Comparison of ENCODE assay signal across 1 cellular context in genomic region chr17:2392252-2393183, GRCh38.
TF ChIP-seq lines count a peak whose summit lies in the region.

No MANE protein-coding gene starts in this region.

TF ChIP-seq in HEK293, 187 proteins besides CTCF, POLR2A, EP300 and RAD21 (continued from another document and continues in another):
- TF ChIP-seq ZBTB11 (tag by site-specific recombination; conservative IDR thresholded peaks at IDR 0.05; ENCODE audit: low read depth) (no peak), ZNF529 (tag by site-specific recombination; IDR thresholded peaks at IDR 0.05; ENCODE audit: insufficient replicate concordance) (no peak), ZNF623 (tag by site-specific recombination; IDR thresholded peaks at IDR 0.05) (no peak), ELK4 (IDR thresholded peaks at IDR 0.05; ENCODE audit: borderline replicate concordance, low read depth, low read length) (peak; percentile 66; the same call in 1 of the 2 replicates), ZNF707 (tag by site-specific recombination; IDR thresholded peaks at IDR 0.05) (no peak), ZNF624 (tag by site-specific recombination; IDR thresholded peaks at IDR 0.05) (no peak), SP7 (tag by site-specific recombination; IDR thresholded peaks at IDR 0.05) (peak; percentile 17; the same call in 1 of the 2 replicates), ZNF174 (tag by site-specific recombination; IDR thresholded peaks at IDR 0.05) (no peak), ATF2 (tag by site-specific recombination; IDR thresholded peaks at IDR 0.05; ENCODE audit: low read depth) (no peak), ZNF549 (tag by site-specific recombination; IDR thresholded peaks at IDR 0.05) (no peak), IKZF3 (tag by site-specific recombination; IDR thresholded peaks at IDR 0.05) (peak; percentile 90), ZNF600 (tag by site-specific recombination; IDR thresholded peaks at IDR 0.05) (no peak), TCF7L2 (IDR thresholded peaks at IDR 0.05; ENCODE audit: borderline replicate concordance, low read depth, low read length) (no peak), ZBTB21 (tag by site-specific recombination; IDR thresholded peaks at IDR 0.05) (no peak), ZNF2 (tag by site-specific recombination; IDR thresholded peaks at IDR 0.05) (no peak), PRDM2 (tag by site-specific recombination; IDR thresholded peaks at IDR 0.05; ENCODE audit: borderline replicate concordance) (no peak), BCL11A (tag by site-specific recombination; IDR thresholded peaks at IDR 0.05; ENCODE audit: low read depth) (peak; percentile 74), ZNF311 (tag by site-specific recombination; IDR thresholded peaks at IDR 0.05; ENCODE audit: borderline replicate concordance) (no peak), ZNF202 (tag by site-specific recombination; IDR thresholded peaks at IDR 0.05; ENCODE audit: borderline replicate concordance) (no peak), YY1 (tag by site-specific recombination; IDR thresholded peaks at IDR 0.05) (no peak), ZNF23 (tag by site-specific recombination; IDR thresholded peaks at IDR 0.05; ENCODE audit: borderline replicate concordance) (no peak), HOXC10 (CRISPR knock-in tag; IDR thresholded peaks at IDR 0.05) (no peak), ZSCAN30 (tag by site-specific recombination; IDR thresholded peaks at IDR 0.05) (no peak), ZNF830 (tag by site-specific recombination; IDR thresholded peaks at IDR 0.05; ENCODE audit: low read depth) (no peak), ZNF423 (tag by site-specific recombination; IDR thresholded peaks at IDR 0.05) (peak; percentile 52; the same call in 1 of the 2 replicates), EGR2 (tag by site-specific recombination; IDR thresholded peaks at IDR 0.05; ENCODE audit: low read depth) (peak; percentile 70; the same call in 1 of the 2 replicates), HOXD13 (CRISPR knock-in tag; IDR thresholded peaks at IDR 0.05; ENCODE audit: borderline replicate concordance) (no peak), ZNF324 (tag by site-specific recombination; IDR thresholded peaks at IDR 0.05) (no peak), ZNF677 (tag by site-specific recombination; IDR thresholded peaks at IDR 0.05) (no peak), KLF17 (tag by site-specific recombination; IDR thresholded peaks at IDR 0.05) (no peak), HIC1 (tag by site-specific recombination; IDR thresholded peaks at IDR 0.05) (peak; percentile 62; the same call in 1 of the 2 replicates), ZIC2 (tag by site-specific recombination; IDR thresholded peaks at IDR 0.05) (no peak; the same call in 1 of the 2 replicates), ZNF660 (tag by site-specific recombination; IDR thresholded peaks at IDR 0.05) (no peak; the same call in 1 of the 2 replicates), ZNF76 (tag by site-specific recombination; IDR thresholded peaks at IDR 0.05; ENCODE audit: borderline replicate concordance, low read depth) (no peak), ZNF248 (tag by site-specific recombination; IDR thresholded peaks at IDR 0.05) (no peak), ZNF221 (tag by site-specific recombination; IDR thresholded peaks at IDR 0.05; ENCODE audit: borderline replicate concordance) (no peak), ZNF391 (tag by site-specific recombination; IDR thresholded peaks at IDR 0.05; ENCODE audit: borderline replicate concordance, low read depth) (peak; percentile 37; the same call in 1 of the 2 replicates), YY2 (tag by site-specific recombination; IDR thresholded peaks at IDR 0.05) (no peak), ZBTB48 (tag by site-specific recombination; IDR thresholded peaks at IDR 0.05) (no peak), ZNF518A (tag by site-specific recombination; conservative IDR thresholded peaks at IDR 0.05; ENCODE audit: low read depth) (no peak)
